In genomic region chr2:7738596-7738995, GRCh38 we compare ENCODE assay signal across 14 cellular contexts.
"Had no signal": no experiment of that assay in that cellular context is flagged by ENCODE, and none has a peak within 500 bp of the region (broad histone marks: within the 10 kb centered on the region; RNA-seq: fewer than 3 reads in every experiment).

No MANE protein-coding gene starts in this region.

- H3K9me3 ChIP-seq: body of pancreas, lower lobe of right lung, sigmoid colon, thyroid gland had no signal

- H3K4me3 ChIP-seq: body of pancreas, lower lobe of right lung, sigmoid colon, thyroid gland had no signal

- H3K4me1 ChIP-seq: body of pancreas, lower lobe of right lung, sigmoid colon, thyroid gland had no signal

- H3K36me3 ChIP-seq: lower lobe of right lung, sigmoid colon, thyroid gland had no signal

- H3K27me3 ChIP-seq: body of pancreas, sigmoid colon, thyroid gland had no signal

- DNase-seq: activated CD4-positive, alpha-beta T cell treated with anti-CD3 and anti-CD28 coated beads, Interleukin-2, amount 50 U/mL, for 4 hours; activated CD4-positive, CD25-positive, alpha-beta regulatory T cell treated with anti-CD3 and anti-CD28 coated beads, Interleukin-2, amount 50 U/mL, for 72 hours; amniotic stem cell; body of pancreas; caudate nucleus; erythroblast; islet precursor cell; lower lobe of right lung; sigmoid colon; stimulated activated CD8-positive, alpha-beta memory T cell treated with anti-CD3 and anti-CD28 coated beads, Interleukin-4, amount 100 ng/mL, for 48 hours; stimulated activated naive CD4-positive, alpha-beta T cell treated with Interleukin-2 at 50 U/mL for 16 hours; T-helper 2 cell; thyroid gland had no signal

- ATAC-seq: body of pancreas, lower lobe of right lung had no signal

- H3K27ac ChIP-seq: body of pancreas, lower lobe of right lung, sigmoid colon, thyroid gland, VCaP had no signal
